Comparison of ENCODE assay signal across 11 cellular contexts in the genomic region with DNA sequence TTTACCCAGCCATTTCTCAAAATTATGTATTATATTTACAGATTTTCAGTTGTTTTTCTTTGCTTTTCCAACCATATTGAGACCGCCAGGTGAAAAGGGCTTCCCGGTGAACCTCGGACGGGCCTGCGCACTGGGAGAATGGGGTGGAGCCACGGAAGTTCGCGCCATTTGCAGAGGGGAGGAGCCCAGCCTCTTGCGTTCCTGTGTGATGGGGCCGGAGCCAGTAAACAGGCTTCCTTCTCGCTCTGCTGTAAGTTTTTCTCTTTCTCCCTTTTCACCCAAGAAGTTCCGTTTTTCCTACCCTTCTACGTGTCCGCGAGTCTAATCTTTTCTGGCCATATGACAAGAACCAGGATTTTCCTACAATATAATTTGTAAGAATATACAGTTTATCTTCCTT.
DNase-seq lines count a peak whose midpoint lies in the region; ATAC-seq and TF ChIP-seq lines count a peak whose summit lies in the region.
"Had no signal": no experiment of that assay in that cellular context is flagged by ENCODE, and none has a peak within 500 bp of the region (broad histone marks: within the 10 kb centered on the region; RNA-seq: fewer than 3 reads in every experiment).

No MANE protein-coding gene starts in this region.

- no peak for TF ChIP-seq POLR2A in vagina (IDR thresholded peaks at IDR 0.05)

- peak overlapping the region in 1 of 7 donors; percentile 34 for H3K27ac Mint-ChIP-seq in CD4-positive, alpha-beta memory T cell
- H3K27ac Mint-ChIP-seq in immature natural killer cell, result no peak overlapping the region
- H3K27ac Mint-ChIP-seq: HFFc6 had no signal

- H3K4me1 ChIP-seq in CD4-positive, alpha-beta memory T cell (ENCODE audit: insufficient read depth, low read length), result no peaks in the 10 kb centered on the region
- no peaks in the 10 kb centered on the region for H3K4me1 ChIP-seq in vagina

- H3K27me3 Mint-ChIP-seq in CD4-positive, alpha-beta memory T cell, result no peaks in the 10 kb centered on the region
- H3K27me3 Mint-ChIP-seq in immature natural killer cell (ENCODE audit: low read depth in 3 of 3), result peaks cover 0 to 3% (median 2%) of the 10 kb centered on the region in 3 donors

- no peak for DNase-seq in CD4-positive, alpha-beta memory T cell
- DNase-seq in SW 1271 (lab: John Stamatoyannopoulos, UW) (peak; percentile 5 to 63), immature natural killer cell (no peak), vagina (ENCODE audit: extremely low spot score in 2 of 2) (no peak), MV-4-11 (lab: John Stamatoyannopoulos, UW) (no peak), NCI-H69 (lab: John Stamatoyannopoulos, UW) (no peak)
- DNase-seq: activated naive CD4-positive, alpha-beta T cell treated with Interleukin-2 at 50 U/mL for 16 hours; HFFc6; NCI-H524 treated with DMSO at 0.1 percent for 48 hours had no signal

- ATAC-seq in HG02798 (IDR thresholded peaks at IDR 0.05; ENCODE audit: poor library complexity, unreplicated experiment) (peak; percentile 79), HG03521 (IDR thresholded peaks at IDR 0.05; ENCODE audit: unreplicated experiment) (no peak)

- H3K4me3 Mint-ChIP-seq in CD4-positive, alpha-beta memory T cell, result peak overlapping the region in 5 of 8 donors; percentile 23 to 75 (median 50)
- H3K4me3 Mint-ChIP-seq in immature natural killer cell, result peak overlapping the region in 4 of 5 donors; percentile 14 to 71 (median 46)
- H3K4me3 Mint-ChIP-seq: HFFc6 had no signal

- POLR2A ChIA-PET in CD4-positive, alpha-beta memory T cell (lab: Charles Lee; ENCODE audit: partially characterized antibody), result no interaction called here

- H3K36me3 Mint-ChIP-seq in CD4-positive, alpha-beta memory T cell, result no peaks in the 10 kb centered on the region
- H3K36me3 Mint-ChIP-seq in immature natural killer cell, result peaks cover 0 to 3% (median 0%) of the 10 kb centered on the region in 3 donors

- CTCF ChIA-PET in CD4-positive, alpha-beta memory T cell (lab: Charles Lee; ENCODE audit: partially characterized antibody), result no interaction called here

- intact Hi-C loops in CD4-positive, alpha-beta memory T cell (cut with micrococcal nuclease), result no loop called here
- intact Hi-C loops in vagina (cut with DNase I), result no loop called here

- H3K27ac ChIP-seq in CD4-positive, alpha-beta memory T cell (ENCODE audit: low read depth, low read length), result no peak overlapping the region
- H3K27ac ChIP-seq in vagina, result no peak overlapping the region

- no peak overlapping the region for H3K4me3 ChIP-seq in CD4-positive, alpha-beta memory T cell (ENCODE audit: low read length in 2 of 2)
- H3K4me3 ChIP-seq in vagina, result no peak overlapping the region

- H3K36me3 ChIP-seq in CD4-positive, alpha-beta memory T cell (ENCODE audit: insufficient read depth, low read length), result no peaks in the 10 kb centered on the region
- no peaks in the 10 kb centered on the region for H3K36me3 ChIP-seq in vagina

- no peaks in the 10 kb centered on the region for H3K4me1 Mint-ChIP-seq in CD4-positive, alpha-beta memory T cell
- H3K4me1 Mint-ChIP-seq in immature natural killer cell, result no peaks in the 10 kb centered on the region

- no peaks in the 10 kb centered on the region for H3K9me3 ChIP-seq in CD4-positive, alpha-beta memory T cell (ENCODE audit: control insufficient read depth in 1 of 2, low read length in 2 of 2)
- no peaks in the 10 kb centered on the region for H3K9me3 ChIP-seq in vagina

- H3K27me3 ChIP-seq in CD4-positive, alpha-beta memory T cell (ENCODE audit: insufficient read depth, low read length), result no peaks in the 10 kb centered on the region
- no peaks in the 10 kb centered on the region for H3K27me3 ChIP-seq in vagina

- no peak for TF ChIP-seq CTCF in vagina (IDR thresholded peaks at IDR 0.05)

- H3K9me3 Mint-ChIP-seq in CD4-positive, alpha-beta memory T cell, result peaks cover 0 to 17% (median 8%) of the 10 kb centered on the region in 8 donors
- peaks cover 0 to 31% (median 14%) of the 10 kb centered on the region in 6 donors for H3K9me3 Mint-ChIP-seq in immature natural killer cell

Comparison
In these comparisons a context has a peak if more than half of its experiments do, and no peak if none do; other contexts are left out.
1. DNase-seq: peak in SW 1271 (2 of 2); none in CD4-positive, alpha-beta memory T cell (0 of 5), immature natural killer cell (0 of 3), vagina (0 of 2), MV-4-11 (single experiment) and NCI-H69 (single experiment).